14 cellular contexts compared by ENCODE assay signal in the genomic region with DNA sequence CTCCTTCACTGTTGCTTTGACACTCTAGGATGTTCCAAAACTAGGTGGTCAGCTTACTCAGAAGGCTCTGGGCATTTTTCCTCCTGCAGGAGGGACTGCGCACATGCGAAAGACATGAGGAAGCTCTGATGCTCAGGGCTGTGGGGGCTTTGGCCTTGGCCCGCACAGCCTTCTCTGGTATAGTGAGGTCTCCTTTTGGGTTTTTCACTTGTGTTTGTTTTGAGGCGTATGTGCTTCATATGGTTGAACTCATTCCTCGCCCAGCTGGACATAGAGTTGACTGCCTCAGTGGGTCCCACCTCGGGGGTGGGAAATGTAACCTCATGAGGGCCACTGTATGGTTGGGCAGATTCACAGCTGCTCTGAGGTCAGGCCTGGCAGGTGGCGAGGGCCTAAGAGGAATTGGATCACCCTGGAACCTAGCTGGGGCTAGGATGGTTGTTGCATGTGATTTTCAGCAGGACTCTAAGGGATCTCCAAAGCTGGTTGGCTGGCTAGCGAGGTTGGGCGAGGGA.
DNase-seq lines count a peak whose midpoint lies in the region; ATAC-seq and TF ChIP-seq lines count a peak whose summit lies in the region.
"Had no signal": no experiment of that assay in that cellular context is flagged by ENCODE, and none has a peak within 500 bp of the region (broad histone marks: within the 10 kb centered on the region; RNA-seq: fewer than 3 reads in every experiment).

No MANE protein-coding gene starts in this region.

- H3K4me1 ChIP-seq in OCI-LY7 (ENCODE audit: insufficient read depth, low read length, poor library complexity, severe bottlenecking) (peaks cover 84% of the 10 kb centered on the region), Caco-2 (peaks cover 3% of the 10 kb centered on the region; the same call in 1 of the 2 replicates)

- H3K9me3 ChIP-seq in OCI-LY7 (ENCODE audit: low read length) = no peaks in the 10 kb centered on the region
- H3K9me3 ChIP-seq in Caco-2 = no peaks in the 10 kb centered on the region
- H3K9me3 ChIP-seq: body of pancreas, MG63, Peyer's patch had no signal

- intact Hi-C loops in natural killer cell (cut with micrococcal nuclease) = no loop called here
- intact Hi-C loops in OCI-LY7 (cut with micrococcal nuclease; ENCODE audit: unreplicated experiment) = loop anchor here (1.0 kb wide), 4 partner anchors 12 to 65 kb away; no protein-coding TSS in a partner anchor
- intact Hi-C loops in Caco-2 (cut with micrococcal nuclease; ENCODE audit: unreplicated experiment) = no loop called here

- H3K9me2 ChIP-seq in OCI-LY7 (ENCODE audit: insufficient read depth, low read length) = no peaks in the 10 kb centered on the region

- H3K27ac Mint-ChIP-seq in natural killer cell (peak overlapping the region; percentile 73 to 85), naive B cell (peak overlapping the region; percentile 17 to 94 (median 84)), Caco-2 (ENCODE audit: unreplicated experiment) (no peak overlapping the region)
- peak overlapping the region in 1 of 2 donors; percentile 35 for H3K27ac Mint-ChIP-seq in natural killer cell treated with Interleukin-12 subunit alpha and Interleukin-12 subunit beta and Interleukin-15 and Interleukin-18, amount 100 ng/mL, for 72 hours

- H3K4me2 ChIP-seq in OCI-LY7 (ENCODE audit: low read length) = peak overlapping the region; percentile 83

- no peaks in the 10 kb centered on the region for H3K36me3 Mint-ChIP-seq in natural killer cell
- H3K36me3 Mint-ChIP-seq in natural killer cell treated with Interleukin-12 subunit alpha and Interleukin-12 subunit beta and Interleukin-15 and Interleukin-18, amount 100 ng/mL, for 72 hours = no peaks in the 10 kb centered on the region
- peaks cover 0 to 8% of the 10 kb centered on the region in 2 donors for H3K36me3 Mint-ChIP-seq in naive B cell
- no peaks in the 10 kb centered on the region for H3K36me3 Mint-ChIP-seq in Caco-2 (ENCODE audit: insufficient read depth, unreplicated experiment)

- H3K27me3 Mint-ChIP-seq in natural killer cell (ENCODE audit: low read depth in 2 of 2) (no peaks in the 10 kb centered on the region), naive B cell (no peaks in the 10 kb centered on the region), Caco-2 (ENCODE audit: insufficient read depth, unreplicated experiment) (no peaks in the 10 kb centered on the region)
- no peaks in the 10 kb centered on the region for H3K27me3 Mint-ChIP-seq in natural killer cell treated with Interleukin-12 subunit alpha and Interleukin-12 subunit beta and Interleukin-15 and Interleukin-18, amount 100 ng/mL, for 72 hours

- peak overlapping the region; percentile 92 for H3K27ac ChIP-seq in OCI-LY7 (ENCODE audit: low read depth, low read length, poor library complexity, severe bottlenecking)

- peak overlapping the region; percentile 1; the same call in 1 of the 2 replicates for H2AFZ ChIP-seq in OCI-LY7 (ENCODE audit: low read length)

- peaks cover 23% of the 10 kb centered on the region; the same call in 1 of the 2 replicates for H3K79me2 ChIP-seq in OCI-LY7 (ENCODE audit: insufficient read depth, low read depth, low read length)

- H3K4me1 Mint-ChIP-seq in natural killer cell (peaks cover 64 to 81% of the 10 kb centered on the region in 2 donors), naive B cell (peaks cover 57 to 67% (median 67%) of the 10 kb centered on the region in 3 donors), Caco-2 (ENCODE audit: low read depth, unreplicated experiment) (peaks cover 11% of the 10 kb centered on the region)
- H3K4me1 Mint-ChIP-seq in natural killer cell treated with Interleukin-12 subunit alpha and Interleukin-12 subunit beta and Interleukin-15 and Interleukin-18, amount 100 ng/mL, for 72 hours (ENCODE audit: low read depth in 2 of 2) = peaks cover 61 to 63% of the 10 kb centered on the region in 2 donors

- H3K4me3 Mint-ChIP-seq in natural killer cell = no peak overlapping the region
- no peak overlapping the region for H3K4me3 Mint-ChIP-seq in natural killer cell treated with Interleukin-12 subunit alpha and Interleukin-12 subunit beta and Interleukin-15 and Interleukin-18, amount 100 ng/mL, for 72 hours
- H3K4me3 Mint-ChIP-seq in naive B cell = peak overlapping the region; percentile 1 to 89 (median 76)
- H3K4me3 Mint-ChIP-seq in Caco-2 (ENCODE audit: unreplicated experiment) = no peak overlapping the region

- H3K36me3 ChIP-seq in OCI-LY7 (ENCODE audit: insufficient read depth, low read length) (peaks cover 11% of the 10 kb centered on the region), Caco-2 (ENCODE audit: control insufficient read depth, insufficient read depth, low read length) (no peaks in the 10 kb centered on the region; the same call in 1 of the 2 replicates)
- H3K36me3 ChIP-seq: Peyer's patch had no signal

- H3K4me3 ChIP-seq in OCI-LY7 (ENCODE audit: low read depth, low read length, poor library complexity, severe bottlenecking) = peak overlapping the region; percentile 50
- no peak overlapping the region for H3K4me3 ChIP-seq in Caco-2 (ENCODE audit: low read depth, low read length)
- H3K4me3 ChIP-seq: body of pancreas, MG63, Peyer's patch had no signal

- no peaks in the 10 kb centered on the region for H3K27me3 ChIP-seq in Caco-2 (replicated peaks; ENCODE audit: control insufficient read depth, insufficient read depth, low read length)
- H3K27me3 ChIP-seq: body of pancreas, MG63, Peyer's patch had no signal

- BruUV-seq in OCI-LY7 (replicated peaks; lab: Mats Ljungman, UMichigan) = no TSS peak
- no TSS peak for BruUV-seq in Caco-2 (replicated peaks; lab: Mats Ljungman, UMichigan)

- no peak for DNase-seq in natural killer cell
- no peak for DNase-seq in natural killer cell treated with Interleukin-12 subunit alpha and Interleukin-12 subunit beta and Interleukin-15 and Interleukin-18, amount 100 ng/mL, for 72 hours (ENCODE audit: low spot score)
- DNase-seq in OCI-LY7 (ENCODE audit: low spot score) = peak; percentile 76
- DNase-seq in naive B cell = no peak
- DNase-seq in Caco-2 = no peak
- DNase-seq in inferior parietal cortex (ENCODE audit: extremely low spot score) = no peak
- DNase-seq in activated CD4-positive, CD25-positive, alpha-beta regulatory T cell (lab: John Stamatoyannopoulos, UW) = no peak
- DNase-seq: activated CD8-positive, alpha-beta memory T cell treated with anti-CD3 and anti-CD28 coated beads, Interleukin-2, amount 50 U/mL, for 48 hours; kidney glomerular epithelial cell; MG63; T1000 had no signal

- H4K20me1 ChIP-seq in OCI-LY7 (ENCODE audit: insufficient read depth, low read length) = no peaks in the 10 kb centered on the region

- H3K9me3 Mint-ChIP-seq in natural killer cell (no peaks in the 10 kb centered on the region), naive B cell (no peaks in the 10 kb centered on the region), Caco-2 (ENCODE audit: unreplicated experiment) (no peaks in the 10 kb centered on the region)
- H3K9me3 Mint-ChIP-seq in natural killer cell treated with Interleukin-12 subunit alpha and Interleukin-12 subunit beta and Interleukin-15 and Interleukin-18, amount 100 ng/mL, for 72 hours = no peaks in the 10 kb centered on the region

- TF ChIP-seq CTCF in natural killer cell (IDR thresholded peaks at IDR 0.05) (no peak), OCI-LY7 (conservative IDR thresholded peaks at IDR 0.05; ENCODE audit: low read length) (no peak), Caco-2 (IDR thresholded peaks at IDR 0.05; ENCODE audit: insufficient read depth in 1 of 2, low read depth in 1 of 2, low read length in 1 of 2, severe bottlenecking in 1 of 2, unreplicated experiment in 1 of 2) (no peak)

- CTCF ChIA-PET in OCI-LY7 (lab: Charles Lee; ENCODE audit: unreplicated experiment) (interaction anchor here (0.6 to 1.2 kb wide), 3 partner anchors 11 to 109 kb away, joined by 3 to 6 read pairs (median 4); no protein-coding TSS in a partner anchor), Caco-2 (lab: Charles Lee) (no interaction called here)

- ATAC-seq in natural killer cell (no peak), naive B cell (ENCODE audit: low read depth in 2 of 2) (peak; percentile 17 to 19), HG03196 (IDR thresholded peaks at IDR 0.05; ENCODE audit: unreplicated experiment) (no peak)
- ATAC-seq in natural killer cell treated with Interleukin-12 subunit alpha and Interleukin-12 subunit beta and Interleukin-15 and Interleukin-18, amount 100 ng/mL, for 72 hours = no peak
- ATAC-seq: body of pancreas had no signal

- POLR2A ChIA-PET in OCI-LY7 (lab: Charles Lee) = interaction anchor here (0.6 to 4.6 kb wide), 13 partner anchors 8 to 64 kb away, joined by 3 to 36 read pairs (median 6); no protein-coding TSS in a partner anchor
- POLR2A ChIA-PET in Caco-2 (lab: Charles Lee) = no interaction called here

Comparison
In these comparisons a context has a peak if more than half of its experiments do, and no peak if none do; other contexts are left out.
1. ATAC-seq: peak in naive B cell (2 of 2); none in natural killer cell (0 of 3), natural killer cell treated with Interleukin-12 subunit alpha and Interleukin-12 subunit beta and Interleukin-15 and Interleukin-18, amount 100 ng/mL, for 72 hours (0 of 2) and HG03196 (single experiment).
2. H3K4me3 Mint-ChIP-seq: peak in naive B cell (8 of 8); none in natural killer cell (single experiment), natural killer cell treated with Interleukin-12 subunit alpha and Interleukin-12 subunit beta and Interleukin-15 and Interleukin-18, amount 100 ng/mL, for 72 hours (single experiment) and Caco-2 (single experiment).